ENCODE assay signal across 2 cellular contexts in the genomic region with DNA sequence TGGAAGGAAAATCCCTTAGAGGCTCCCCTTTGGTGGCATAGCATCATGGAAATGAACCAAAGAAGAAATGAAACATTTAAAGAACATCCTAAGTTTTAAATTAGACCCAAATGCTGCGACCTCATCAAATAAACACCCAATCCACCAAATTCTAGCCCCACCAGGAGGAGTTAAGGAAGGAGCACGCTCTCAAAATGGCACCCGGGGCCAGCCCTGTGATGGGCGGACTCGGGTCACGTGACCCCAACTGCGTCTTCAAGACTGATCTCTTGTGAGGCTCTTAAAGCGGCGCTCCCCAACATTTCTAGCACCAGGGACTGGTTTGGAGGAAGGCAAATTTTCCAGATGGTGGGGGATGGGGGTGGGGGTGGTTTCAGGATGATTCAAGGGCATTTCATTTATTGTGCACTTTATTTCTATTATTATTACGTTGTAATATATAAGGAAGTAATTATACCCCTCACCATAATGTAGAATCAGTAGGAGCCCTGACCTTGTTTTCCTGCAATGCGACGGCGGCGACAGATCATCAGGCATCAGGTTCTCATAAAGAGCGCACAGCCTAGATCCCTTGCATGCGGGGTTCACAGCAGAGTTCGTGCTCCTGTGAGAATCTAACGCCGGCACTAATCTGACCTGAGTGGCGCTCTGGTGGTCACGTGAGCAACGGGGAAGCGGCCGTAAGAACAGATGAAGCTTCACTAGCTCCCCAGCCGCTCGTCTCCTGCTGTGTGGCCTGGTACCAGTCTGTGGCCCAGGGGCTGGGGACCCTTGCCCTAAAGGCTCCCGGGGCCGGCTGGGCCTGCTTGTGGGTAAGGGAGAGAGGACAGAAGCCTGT.
A peak's percentile ranks its signal among the peaks of the same experiment; 100 is the strongest.
TF ChIP-seq lines count a peak whose summit lies in the region.

No MANE protein-coding gene starts in this region.

TF ChIP-seq in IMR-90, 13 proteins besides CTCF, POLR2A, EP300 and RAD21:
- TF ChIP-seq, protein P1, sequence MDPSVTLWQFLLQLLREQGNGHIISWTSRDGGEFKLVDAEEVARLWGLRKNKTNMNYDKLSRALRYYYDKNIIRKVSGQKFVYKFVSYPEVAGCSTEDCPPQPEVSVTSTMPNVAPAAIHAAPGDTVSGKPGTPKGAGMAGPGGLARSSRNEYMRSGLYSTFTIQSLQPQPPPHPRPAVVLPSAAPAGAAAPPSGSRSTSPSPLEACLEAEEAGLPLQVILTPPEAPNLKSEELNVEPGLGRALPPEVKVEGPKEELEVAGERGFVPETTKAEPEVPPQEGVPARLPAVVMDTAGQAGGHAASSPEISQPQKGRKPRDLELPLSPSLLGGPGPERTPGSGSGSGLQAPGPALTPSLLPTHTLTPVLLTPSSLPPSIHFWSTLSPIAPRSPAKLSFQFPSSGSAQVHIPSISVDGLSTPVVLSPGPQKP (IDR thresholded peaks at IDR 0.05; ENCODE audit: borderline replicate concordance, low read depth, low read length): no peak
- TF ChIP-seq MXI1 (IDR thresholded peaks at IDR 0.05; ENCODE audit: borderline replicate concordance, low read depth, low read length) (no peak), RCOR1 (IDR thresholded peaks at IDR 0.05; ENCODE audit: insufficient replicate concordance, low read length) (no peak), MAFK (IDR thresholded peaks at IDR 0.05; ENCODE audit: low read depth, low read length) (no peak), NFE2L2 (IDR thresholded peaks at IDR 0.05; ENCODE audit: low read depth, low read length) (no peak)
- TF ChIP-seq, protein P2, sequence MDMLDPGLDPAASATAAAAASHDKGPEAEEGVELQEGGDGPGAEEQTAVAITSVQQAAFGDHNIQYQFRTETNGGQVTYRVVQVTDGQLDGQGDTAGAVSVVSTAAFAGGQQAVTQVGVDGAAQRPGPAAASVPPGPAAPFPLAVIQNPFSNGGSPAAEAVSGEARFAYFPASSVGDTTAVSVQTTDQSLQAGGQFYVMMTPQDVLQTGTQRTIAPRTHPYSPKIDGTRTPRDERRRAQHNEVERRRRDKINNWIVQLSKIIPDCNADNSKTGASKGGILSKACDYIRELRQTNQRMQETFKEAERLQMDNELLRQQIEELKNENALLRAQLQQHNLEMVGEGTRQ (IDR thresholded peaks at IDR 0.05; ENCODE audit: low read depth, low read length): peak; percentile 33; the same call in 1 of the 2 replicates

TF ChIP-seq in GM12878, 131 proteins besides CTCF, POLR2A, EP300 and RAD21:
- TF ChIP-seq JUND (IDR thresholded peaks at IDR 0.05; ENCODE audit: low read depth, low read length) (no peak), TAF1 (IDR thresholded peaks at IDR 0.05; ENCODE audit: borderline replicate concordance, low read depth, low read length) (no peak), BHLHE40 (IDR thresholded peaks at IDR 0.05; ENCODE audit: borderline replicate concordance in 1 of 2, low read depth in 2 of 2, low read length in 1 of 2) (peak in 1 of 2 experiments; percentile 32; a peak in 1 of 4 replicates), RAD51 (IDR thresholded peaks at IDR 0.05) (peak; percentile 69; the same call in 1 of the 2 replicates), YY1 (IDR thresholded peaks at IDR 0.05; ENCODE audit: low read depth, low read length) (0 out of 2 replicates have a peak, but pooled peaks have one; percentile 23), MEF2B (IDR thresholded peaks at IDR 0.05; ENCODE audit: partially characterized antibody, poor library complexity, severe bottlenecking) (no peak), CBFB (IDR thresholded peaks at IDR 0.05; ENCODE audit: low read depth) (no peak), HDAC6 (IDR thresholded peaks at IDR 0.05; ENCODE audit: unreplicated experiment) (no peak), EGR1 (IDR thresholded peaks at IDR 0.05; ENCODE audit: borderline replicate concordance in 1 of 2, low read depth in 2 of 2, low read length in 2 of 2) (no peak)
- TF ChIP-seq, protein P2 (IDR thresholded peaks at IDR 0.05; ENCODE audit: borderline replicate concordance, low read depth, low read length): no peak
